In genomic region chr1:184954232-184954995, GRCh38 we compare ENCODE assay signal across 1 cellular context.
TF ChIP-seq lines count a peak whose summit lies in the region.

No MANE protein-coding gene starts in this region.

TF ChIP-seq in HepG2, 621 proteins besides CTCF, POLR2A, EP300 and RAD21 (continued from another document):
- TF ChIP-seq FOXO4 (CRISPR knock-in tag; conservative IDR thresholded peaks at IDR 0.05) (no peak), MTF1 (CRISPR knock-in tag; IDR thresholded peaks at IDR 0.05) (no peak), NR2F1 (CRISPR knock-in tag; IDR thresholded peaks at IDR 0.05) (no peak), ZNF335 (CRISPR knock-in tag; IDR thresholded peaks at IDR 0.05) (no peak), ZNF101 (CRISPR knock-in tag; IDR thresholded peaks at IDR 0.05; ENCODE audit: borderline replicate concordance, low read depth) (no peak), AGO2 (optimal IDR thresholded peaks at IDR 0.05; ENCODE audit: low read depth, low read length) (no peak), ZNF263 (CRISPR knock-in tag; IDR thresholded peaks at IDR 0.05) (no peak), ZNF572 (CRISPR knock-in tag; IDR thresholded peaks at IDR 0.05) (no peak), PLSCR1 (CRISPR knock-in tag; IDR thresholded peaks at IDR 0.05; ENCODE audit: borderline replicate concordance) (no peak), DRAP1 (CRISPR knock-in tag; IDR thresholded peaks at IDR 0.05) (no peak), SP4 (CRISPR knock-in tag; IDR thresholded peaks at IDR 0.05) (no peak), MAZ (IDR thresholded peaks at IDR 0.05; ENCODE audit: borderline replicate concordance, low read depth, low read length) (no peak), MAZ (CRISPR knock-in tag; IDR thresholded peaks at IDR 0.05; ENCODE audit: low read depth) (no peak), ZMYM2 (CRISPR knock-in tag; IDR thresholded peaks at IDR 0.05) (no peak), ATF7 (IDR thresholded peaks at IDR 0.05) (no peak), ATF7 (CRISPR knock-in tag; IDR thresholded peaks at IDR 0.05) (no peak), ZNF317 (CRISPR knock-in tag; IDR thresholded peaks at IDR 0.05) (no peak)
